14 cellular contexts compared by ENCODE assay signal in the genomic region with DNA sequence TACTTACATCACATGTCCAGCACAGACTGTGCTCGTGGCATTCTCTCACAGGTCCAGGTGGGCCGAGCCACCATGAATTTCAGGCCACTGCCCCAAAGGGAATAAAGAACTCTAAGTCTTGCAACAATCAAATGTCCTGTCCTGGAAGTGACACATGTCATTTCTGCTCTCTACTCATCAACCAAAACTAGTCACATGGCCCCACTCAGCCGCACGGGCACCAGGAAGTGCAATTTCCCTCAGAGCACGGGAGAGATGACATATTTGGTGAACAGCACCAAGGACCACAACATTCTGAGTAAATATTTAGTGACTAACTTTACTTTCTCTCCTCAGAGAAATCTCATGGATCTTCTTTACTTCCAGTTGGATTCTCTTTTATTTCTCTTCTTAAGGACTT.
DNase-seq lines count a peak whose midpoint lies in the region; ATAC-seq and FAIRE-seq lines count a peak whose summit lies in the region.
"Had no signal": no experiment of that assay in that cellular context is flagged by ENCODE, and none has a peak within 500 bp of the region (broad histone marks: within the 10 kb centered on the region; RNA-seq: fewer than 3 reads in every experiment).

No MANE protein-coding gene starts in this region.

- peaks cover 0 to 6% of the 10 kb centered on the region in 2 donors for H3K27me3 Mint-ChIP-seq in effector memory CD8-positive, alpha-beta T cell

- H3K9me3 Mint-ChIP-seq in effector memory CD8-positive, alpha-beta T cell = no peaks in the 10 kb centered on the region

- peak; percentile 51 for FAIRE-seq in GM18507 (lab: Jason Lieb, UNC)
- FAIRE-seq: urothelium cell line had no signal

- H3K4me1 Mint-ChIP-seq in effector memory CD8-positive, alpha-beta T cell (ENCODE audit: low read depth in 2 of 2) = peaks cover 7 to 8% of the 10 kb centered on the region in 2 donors

- H3K27ac Mint-ChIP-seq in effector memory CD8-positive, alpha-beta T cell = peak overlapping the region; percentile 26 to 34

- DNase-seq in GM18507 (ENCODE audit: extremely low spot score, insufficient read length, low read depth) (no peak), HCEC 1CT (no peak), activated gamma-delta T cell (lab: John Stamatoyannopoulos, UW) (no peak)
- no peak for DNase-seq in effector memory CD8-positive, alpha-beta T cell
- DNase-seq: colonic mucosa, DMS53, lower lobe of right lung, NCI-H748 treated with DMSO at 0.1 percent for 48 hours, SW 1271 had no signal

- ATAC-seq in GM21423 (IDR thresholded peaks at IDR 0.05; ENCODE audit: unreplicated experiment) = peak; percentile 74
- ATAC-seq in HG03521 (IDR thresholded peaks at IDR 0.05; ENCODE audit: unreplicated experiment) = peak; percentile 67
- ATAC-seq in effector memory CD8-positive, alpha-beta T cell (replicated peaks) = no peak
- ATAC-seq in HG02884 (IDR thresholded peaks at IDR 0.05; ENCODE audit: unreplicated experiment) = no peak
- ATAC-seq: gastroesophageal sphincter, lower lobe of right lung had no signal

- no peaks in the 10 kb centered on the region for H3K36me3 Mint-ChIP-seq in effector memory CD8-positive, alpha-beta T cell (ENCODE audit: insufficient read depth)

- no peak overlapping the region for H3K4me3 Mint-ChIP-seq in effector memory CD8-positive, alpha-beta T cell

Comparison
In these comparisons a context has a peak if more than half of its experiments do, and no peak if none do; other contexts are left out.
1. ATAC-seq: peak in GM21423 (single experiment) and HG03521 (single experiment); none in effector memory CD8-positive, alpha-beta T cell (single experiment) and HG02884 (single experiment).